In genomic region chr3:149388714-149389417, GRCh38 we compare ENCODE assay signal across 1 cellular context.
TF ChIP-seq lines count a peak whose summit lies in the region.

No MANE protein-coding gene starts in this region.

TF ChIP-seq in HepG2, 621 proteins besides CTCF, POLR2A, EP300 and RAD21 (continued from another document and continues in another):
- TF ChIP-seq, protein P1, sequence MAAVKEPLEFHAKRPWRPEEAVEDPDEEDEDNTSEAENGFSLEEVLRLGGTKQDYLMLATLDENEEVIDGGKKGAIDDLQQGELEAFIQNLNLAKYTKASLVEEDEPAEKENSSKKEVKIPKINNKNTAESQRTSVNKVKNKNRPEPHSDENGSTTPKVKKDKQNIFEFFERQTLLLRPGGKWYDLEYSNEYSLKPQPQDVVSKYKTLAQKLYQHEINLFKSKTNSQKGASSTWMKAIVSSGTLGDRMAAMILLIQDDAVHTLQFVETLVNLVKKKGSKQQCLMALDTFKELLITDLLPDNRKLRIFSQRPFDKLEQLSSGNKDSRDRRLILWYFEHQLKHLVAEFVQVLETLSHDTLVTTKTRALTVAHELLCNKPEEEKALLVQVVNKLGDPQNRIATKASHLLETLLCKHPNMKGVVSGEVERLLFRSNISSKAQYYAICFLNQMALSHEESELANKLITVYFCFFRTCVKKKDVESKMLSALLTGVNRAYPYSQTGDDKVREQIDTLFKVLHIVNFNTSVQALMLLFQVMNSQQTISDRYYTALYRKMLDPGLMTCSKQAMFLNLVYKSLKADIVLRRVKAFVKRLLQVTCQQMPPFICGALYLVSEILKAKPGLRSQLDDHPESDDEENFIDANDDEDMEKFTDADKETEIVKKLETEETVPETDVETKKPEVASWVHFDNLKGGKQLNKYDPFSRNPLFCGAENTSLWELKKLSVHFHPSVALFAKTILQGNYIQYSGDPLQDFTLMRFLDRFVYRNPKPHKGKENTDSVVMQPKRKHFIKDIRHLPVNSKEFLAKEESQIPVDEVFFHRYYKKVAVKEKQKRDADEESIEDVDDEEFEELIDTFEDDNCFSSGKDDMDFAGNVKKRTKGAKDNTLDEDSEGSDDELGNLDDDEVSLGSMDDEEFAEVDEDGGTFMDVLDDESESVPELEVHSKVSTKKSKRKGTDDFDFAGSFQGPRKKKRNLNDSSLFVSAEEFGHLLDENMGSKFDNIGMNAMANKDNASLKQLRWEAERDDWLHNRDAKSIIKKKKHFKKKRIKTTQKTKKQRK (IDR thresholded peaks at IDR 0.05; ENCODE audit: low read length), result no peak
- TF ChIP-seq ZIK1 (CRISPR knock-in tag; IDR thresholded peaks at IDR 0.05; ENCODE audit: borderline replicate concordance, low read depth) (no peak), YY1 (IDR thresholded peaks at IDR 0.05; ENCODE audit: insufficient read depth, insufficient replicate concordance, low read depth, low read length) (no peak), CHD4 (IDR thresholded peaks at IDR 0.05; ENCODE audit: borderline replicate concordance, low read length) (no peak), KIAA2018 (CRISPR knock-in tag; IDR thresholded peaks at IDR 0.05; ENCODE audit: borderline replicate concordance) (no peak), ZNF414 (CRISPR knock-in tag; IDR thresholded peaks at IDR 0.05) (no peak), DNMT1 (CRISPR knock-in tag; IDR thresholded peaks at IDR 0.05) (no peak), ZNF3 (CRISPR knock-in tag; IDR thresholded peaks at IDR 0.05) (no peak), ZNF343 (CRISPR knock-in tag; IDR thresholded peaks at IDR 0.05) (no peak), DMAP1 (CRISPR knock-in tag; IDR thresholded peaks at IDR 0.05) (no peak), REL (CRISPR knock-in tag; conservative IDR thresholded peaks at IDR 0.05) (no peak), LCORL (IDR thresholded peaks at IDR 0.05) (no peak), LCORL (CRISPR knock-in tag; IDR thresholded peaks at IDR 0.05) (peak; percentile 51; the same call in 1 of the 2 replicates), RXRB (CRISPR knock-in tag; IDR thresholded peaks at IDR 0.05; ENCODE audit: borderline replicate concordance) (peak; percentile 71; the same call in 1 of the 2 replicates), ZNF383 (CRISPR knock-in tag; IDR thresholded peaks at IDR 0.05; ENCODE audit: borderline replicate concordance) (no peak), TEAD2 (CRISPR knock-in tag; IDR thresholded peaks at IDR 0.05) (no peak), ZFP62 (CRISPR knock-in tag; IDR thresholded peaks at IDR 0.05) (no peak), NFE2L2 (IDR thresholded peaks at IDR 0.05; ENCODE audit: low read length) (no peak), GATA4 (IDR thresholded peaks at IDR 0.05; ENCODE audit: borderline replicate concordance, low read depth) (peak; percentile 59; the same call in 1 of the 2 replicates), ZSCAN9 (CRISPR knock-in tag; IDR thresholded peaks at IDR 0.05; ENCODE audit: borderline replicate concordance) (no peak), ISL2 (CRISPR knock-in tag; IDR thresholded peaks at IDR 0.05) (peak; percentile 53; the same call in 1 of the 2 replicates), ZNF878 (CRISPR knock-in tag; IDR thresholded peaks at IDR 0.05) (no peak), CREM (IDR thresholded peaks at IDR 0.05) (peak; percentile 52; the same call in 1 of the 2 replicates), CREM (CRISPR knock-in tag; IDR thresholded peaks at IDR 0.05) (no peak), ZNF264 (CRISPR knock-in tag; IDR thresholded peaks at IDR 0.05) (no peak)
- TF ChIP-seq, protein P2, sequence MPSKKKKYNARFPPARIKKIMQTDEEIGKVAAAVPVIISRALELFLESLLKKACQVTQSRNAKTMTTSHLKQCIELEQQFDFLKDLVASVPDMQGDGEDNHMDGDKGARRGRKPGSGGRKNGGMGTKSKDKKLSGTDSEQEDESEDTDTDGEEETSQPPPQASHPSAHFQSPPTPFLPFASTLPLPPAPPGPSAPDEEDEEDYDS (CRISPR knock-in tag; IDR thresholded peaks at IDR 0.05), result peak; percentile 38; the same call in 1 of the 2 replicates
- TF ChIP-seq, protein P3, sequence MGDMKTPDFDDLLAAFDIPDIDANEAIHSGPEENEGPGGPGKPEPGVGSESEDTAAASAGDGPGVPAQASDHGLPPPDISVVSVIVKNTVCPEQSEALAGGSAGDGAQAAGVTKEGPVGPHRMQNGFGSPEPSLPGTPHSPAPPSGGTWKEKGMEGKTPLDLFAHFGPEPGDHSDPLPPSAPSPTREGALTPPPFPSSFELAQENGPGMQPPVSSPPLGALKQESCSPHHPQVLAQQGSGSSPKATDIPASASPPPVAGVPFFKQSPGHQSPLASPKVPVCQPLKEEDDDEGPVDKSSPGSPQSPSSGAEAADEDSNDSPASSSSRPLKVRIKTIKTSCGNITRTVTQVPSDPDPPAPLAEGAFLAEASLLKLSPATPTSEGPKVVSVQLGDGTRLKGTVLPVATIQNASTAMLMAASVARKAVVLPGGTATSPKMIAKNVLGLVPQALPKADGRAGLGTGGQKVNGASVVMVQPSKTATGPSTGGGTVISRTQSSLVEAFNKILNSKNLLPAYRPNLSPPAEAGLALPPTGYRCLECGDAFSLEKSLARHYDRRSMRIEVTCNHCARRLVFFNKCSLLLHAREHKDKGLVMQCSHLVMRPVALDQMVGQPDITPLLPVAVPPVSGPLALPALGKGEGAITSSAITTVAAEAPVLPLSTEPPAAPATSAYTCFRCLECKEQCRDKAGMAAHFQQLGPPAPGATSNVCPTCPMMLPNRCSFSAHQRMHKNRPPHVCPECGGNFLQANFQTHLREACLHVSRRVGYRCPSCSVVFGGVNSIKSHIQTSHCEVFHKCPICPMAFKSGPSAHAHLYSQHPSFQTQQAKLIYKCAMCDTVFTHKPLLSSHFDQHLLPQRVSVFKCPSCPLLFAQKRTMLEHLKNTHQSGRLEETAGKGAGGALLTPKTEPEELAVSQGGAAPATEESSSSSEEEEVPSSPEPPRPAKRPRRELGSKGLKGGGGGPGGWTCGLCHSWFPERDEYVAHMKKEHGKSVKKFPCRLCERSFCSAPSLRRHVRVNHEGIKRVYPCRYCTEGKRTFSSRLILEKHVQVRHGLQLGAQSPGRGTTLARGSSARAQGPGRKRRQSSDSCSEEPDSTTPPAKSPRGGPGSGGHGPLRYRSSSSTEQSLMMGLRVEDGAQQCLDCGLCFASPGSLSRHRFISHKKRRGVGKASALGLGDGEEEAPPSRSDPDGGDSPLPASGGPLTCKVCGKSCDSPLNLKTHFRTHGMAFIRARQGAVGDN (CRISPR knock-in tag; IDR thresholded peaks at IDR 0.05), result no peak; the same call in 1 of the 2 replicates
- TF ChIP-seq, protein P4, sequence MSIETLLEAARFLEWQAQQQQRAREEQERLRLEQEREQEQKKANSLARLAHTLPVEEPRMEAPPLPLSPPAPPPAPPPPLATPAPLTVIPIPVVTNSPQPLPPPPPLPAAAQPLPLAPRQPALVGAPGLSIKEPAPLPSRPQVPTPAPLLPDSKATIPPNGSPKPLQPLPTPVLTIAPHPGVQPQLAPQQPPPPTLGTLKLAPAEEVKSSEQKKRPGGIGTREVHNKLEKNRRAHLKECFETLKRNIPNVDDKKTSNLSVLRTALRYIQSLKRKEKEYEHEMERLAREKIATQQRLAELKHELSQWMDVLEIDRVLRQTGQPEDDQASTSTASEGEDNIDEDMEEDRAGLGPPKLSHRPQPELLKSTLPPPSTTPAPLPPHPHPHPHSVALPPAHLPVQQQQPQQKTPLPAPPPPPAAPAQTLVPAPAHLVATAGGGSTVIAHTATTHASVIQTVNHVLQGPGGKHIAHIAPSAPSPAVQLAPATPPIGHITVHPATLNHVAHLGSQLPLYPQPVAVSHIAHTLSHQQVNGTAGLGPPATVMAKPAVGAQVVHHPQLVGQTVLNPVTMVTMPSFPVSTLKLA (IDR thresholded peaks at IDR 0.05), result no peak
- TF ChIP-seq, protein P5, sequence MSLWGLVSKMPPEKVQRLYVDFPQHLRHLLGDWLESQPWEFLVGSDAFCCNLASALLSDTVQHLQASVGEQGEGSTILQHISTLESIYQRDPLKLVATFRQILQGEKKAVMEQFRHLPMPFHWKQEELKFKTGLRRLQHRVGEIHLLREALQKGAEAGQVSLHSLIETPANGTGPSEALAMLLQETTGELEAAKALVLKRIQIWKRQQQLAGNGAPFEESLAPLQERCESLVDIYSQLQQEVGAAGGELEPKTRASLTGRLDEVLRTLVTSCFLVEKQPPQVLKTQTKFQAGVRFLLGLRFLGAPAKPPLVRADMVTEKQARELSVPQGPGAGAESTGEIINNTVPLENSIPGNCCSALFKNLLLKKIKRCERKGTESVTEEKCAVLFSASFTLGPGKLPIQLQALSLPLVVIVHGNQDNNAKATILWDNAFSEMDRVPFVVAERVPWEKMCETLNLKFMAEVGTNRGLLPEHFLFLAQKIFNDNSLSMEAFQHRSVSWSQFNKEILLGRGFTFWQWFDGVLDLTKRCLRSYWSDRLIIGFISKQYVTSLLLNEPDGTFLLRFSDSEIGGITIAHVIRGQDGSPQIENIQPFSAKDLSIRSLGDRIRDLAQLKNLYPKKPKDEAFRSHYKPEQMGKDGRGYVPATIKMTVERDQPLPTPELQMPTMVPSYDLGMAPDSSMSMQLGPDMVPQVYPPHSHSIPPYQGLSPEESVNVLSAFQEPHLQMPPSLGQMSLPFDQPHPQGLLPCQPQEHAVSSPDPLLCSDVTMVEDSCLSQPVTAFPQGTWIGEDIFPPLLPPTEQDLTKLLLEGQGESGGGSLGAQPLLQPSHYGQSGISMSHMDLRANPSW (CRISPR knock-in tag; IDR thresholded peaks at IDR 0.05; ENCODE audit: borderline replicate concordance), result peak; percentile 46; the same call in 1 of the 2 replicates
- TF ChIP-seq, protein P6, sequence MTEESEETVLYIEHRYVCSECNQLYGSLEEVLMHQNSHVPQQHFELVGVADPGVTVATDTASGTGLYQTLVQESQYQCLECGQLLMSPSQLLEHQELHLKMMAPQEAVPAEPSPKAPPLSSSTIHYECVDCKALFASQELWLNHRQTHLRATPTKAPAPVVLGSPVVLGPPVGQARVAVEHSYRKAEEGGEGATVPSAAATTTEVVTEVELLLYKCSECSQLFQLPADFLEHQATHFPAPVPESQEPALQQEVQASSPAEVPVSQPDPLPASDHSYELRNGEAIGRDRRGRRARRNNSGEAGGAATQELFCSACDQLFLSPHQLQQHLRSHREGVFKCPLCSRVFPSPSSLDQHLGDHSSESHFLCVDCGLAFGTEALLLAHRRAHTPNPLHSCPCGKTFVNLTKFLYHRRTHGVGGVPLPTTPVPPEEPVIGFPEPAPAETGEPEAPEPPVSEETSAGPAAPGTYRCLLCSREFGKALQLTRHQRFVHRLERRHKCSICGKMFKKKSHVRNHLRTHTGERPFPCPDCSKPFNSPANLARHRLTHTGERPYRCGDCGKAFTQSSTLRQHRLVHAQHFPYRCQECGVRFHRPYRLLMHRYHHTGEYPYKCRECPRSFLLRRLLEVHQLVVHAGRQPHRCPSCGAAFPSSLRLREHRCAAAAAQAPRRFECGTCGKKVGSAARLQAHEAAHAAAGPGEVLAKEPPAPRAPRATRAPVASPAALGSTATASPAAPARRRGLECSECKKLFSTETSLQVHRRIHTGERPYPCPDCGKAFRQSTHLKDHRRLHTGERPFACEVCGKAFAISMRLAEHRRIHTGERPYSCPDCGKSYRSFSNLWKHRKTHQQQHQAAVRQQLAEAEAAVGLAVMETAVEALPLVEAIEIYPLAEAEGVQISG (CRISPR knock-in tag; IDR thresholded peaks at IDR 0.05), result peak; percentile 16; the same call in 1 of the 2 replicates
